ENCODE assay signal across 15 cellular contexts in genomic region chr11:86476109-86476861, GRCh38.
DNase-seq lines count a peak whose midpoint lies in the region; ATAC-seq and TF ChIP-seq lines count a peak whose summit lies in the region.
"Had no signal": no experiment of that assay in that cellular context is flagged by ENCODE, and none has a peak within 500 bp of the region (broad histone marks: within the 10 kb centered on the region; RNA-seq: fewer than 3 reads in every experiment).

No MANE protein-coding gene starts in this region.

- no peak for ATAC-seq in GM18870 (IDR thresholded peaks at IDR 0.05; ENCODE audit: unreplicated experiment)
- ATAC-seq: T-helper 17 cell had no signal

- no peak overlapping the region for H3K9ac ChIP-seq in colonic mucosa (ENCODE audit: low read depth in 2 of 2, low read length in 2 of 2)
- H3K9ac ChIP-seq in parathyroid adenoma = no peak overlapping the region

- H3K79me2 ChIP-seq in ACC112 (ENCODE audit: control insufficient read depth, insufficient read depth, low read length, unreplicated experiment) (no peaks in the 10 kb centered on the region), parathyroid adenoma (no peaks in the 10 kb centered on the region)

- TF ChIP-seq CTCF in colonic mucosa (IDR thresholded peaks at IDR 0.05) = no peak
- TF ChIP-seq CTCF in parathyroid adenoma (IDR thresholded peaks at IDR 0.05) = no peak

- H3K9me3 ChIP-seq in colonic mucosa = no peaks in the 10 kb centered on the region
- no peaks in the 10 kb centered on the region for H3K9me3 ChIP-seq in parathyroid adenoma (ENCODE audit: control insufficient read depth, low read length)

- H3K4me1 ChIP-seq in ACC112 (ENCODE audit: control insufficient read depth, insufficient read depth, low read length, unreplicated experiment) (peaks cover 51% of the 10 kb centered on the region), colonic mucosa (no peaks in the 10 kb centered on the region), parathyroid adenoma (peaks cover 25% of the 10 kb centered on the region)

- DNase-seq in colonic mucosa = peak; percentile 49
- DNase-seq in left kidney (ENCODE audit: low read depth, low spot score) = peak; percentile 47
- DNase-seq in globus pallidus (ENCODE audit: low spot score) = no peak
- DNase-seq in GM19240 (ENCODE audit: insufficient read length, low spot score) = no peak
- no peak for DNase-seq in NOMO-1 treated with dmso at 0.1 percent for 144 hours (lab: John Stamatoyannopoulos, UW; ENCODE audit: unreplicated experiment)
- DNase-seq: amygdala; effector memory CD4-positive, alpha-beta T cell; hypothalamus; NCI-H1048; NCI-H446; PC-9; T-helper 17 cell had no signal

- H3K36me3 ChIP-seq in ACC112 (ENCODE audit: insufficient read depth, low read length) (no peaks in the 10 kb centered on the region), colonic mucosa (no peaks in the 10 kb centered on the region), parathyroid adenoma (ENCODE audit: control insufficient read depth, insufficient read depth, low read length) (no peaks in the 10 kb centered on the region)

- intact Hi-C loops in colonic mucosa (cut with DNase I) = no loop called here

- H3K4me3 ChIP-seq in ACC112 (ENCODE audit: low read depth, low read length) (no peak overlapping the region), colonic mucosa (no peak overlapping the region), parathyroid adenoma (ENCODE audit: low read depth, low read length) (no peak overlapping the region)
- H3K4me3 ChIP-seq: PC-9 had no signal

- no peak overlapping the region for H2AFZ ChIP-seq in ACC112 (ENCODE audit: low read length, unreplicated experiment)
- no peak overlapping the region for H2AFZ ChIP-seq in parathyroid adenoma
- H2AFZ ChIP-seq: PC-9 had no signal

- H3K27me3 ChIP-seq in ACC112 (ENCODE audit: insufficient read depth, low read length) = no peaks in the 10 kb centered on the region
- no peaks in the 10 kb centered on the region for H3K27me3 ChIP-seq in colonic mucosa
- H3K27me3 ChIP-seq in parathyroid adenoma (ENCODE audit: control insufficient read depth, insufficient read depth, low read length) = no peaks in the 10 kb centered on the region

- no peak overlapping the region for H3K4me2 ChIP-seq in parathyroid adenoma (ENCODE audit: low read length)
- H3K4me2 ChIP-seq: PC-9 had no signal

- H3K27ac ChIP-seq in ACC112 (ENCODE audit: low read depth, low read length) (peak overlapping the region; percentile 47), colonic mucosa (no peak overlapping the region), parathyroid adenoma (peak overlapping the region; percentile 80)
- H3K27ac ChIP-seq: PC-9 had no signal

Comparison
In these comparisons a context has a peak if more than half of its experiments do, and no peak if none do; other contexts are left out.
1. DNase-seq: peak in colonic mucosa (single experiment) and left kidney (single experiment); none in globus pallidus (single experiment), GM19240 (single experiment) and NOMO-1 treated with dmso at 0.1 percent for 144 hours (single experiment).